ENCODE assay signal across 9 cellular contexts in genomic region chr2:174224125-174224524, GRCh38.
"Had no signal": no experiment of that assay in that cellular context is flagged by ENCODE, and none has a peak within 500 bp of the region (broad histone marks: within the 10 kb centered on the region; RNA-seq: fewer than 3 reads in every experiment).

No MANE protein-coding gene starts in this region.

- DNase-seq: GOT3, H7, HFFc6, KG1 had no signal

- H3K27ac ChIP-seq: HL-60 had no signal

- H3K4me3 Mint-ChIP-seq: HFFc6 had no signal

- H3K4me1 ChIP-seq: HAP-1 had no signal

- ATAC-seq: HCT116, HepG2 had no signal

- H3K27ac Mint-ChIP-seq: HFFc6, IgD-negative memory B cell had no signal

- H3K9me3 Mint-ChIP-seq: HFFc6 had no signal

- H3K4me3 ChIP-seq: HAP-1 had no signal

- H3K27me3 Mint-ChIP-seq: IgD-negative memory B cell had no signal
